In the genomic region with DNA sequence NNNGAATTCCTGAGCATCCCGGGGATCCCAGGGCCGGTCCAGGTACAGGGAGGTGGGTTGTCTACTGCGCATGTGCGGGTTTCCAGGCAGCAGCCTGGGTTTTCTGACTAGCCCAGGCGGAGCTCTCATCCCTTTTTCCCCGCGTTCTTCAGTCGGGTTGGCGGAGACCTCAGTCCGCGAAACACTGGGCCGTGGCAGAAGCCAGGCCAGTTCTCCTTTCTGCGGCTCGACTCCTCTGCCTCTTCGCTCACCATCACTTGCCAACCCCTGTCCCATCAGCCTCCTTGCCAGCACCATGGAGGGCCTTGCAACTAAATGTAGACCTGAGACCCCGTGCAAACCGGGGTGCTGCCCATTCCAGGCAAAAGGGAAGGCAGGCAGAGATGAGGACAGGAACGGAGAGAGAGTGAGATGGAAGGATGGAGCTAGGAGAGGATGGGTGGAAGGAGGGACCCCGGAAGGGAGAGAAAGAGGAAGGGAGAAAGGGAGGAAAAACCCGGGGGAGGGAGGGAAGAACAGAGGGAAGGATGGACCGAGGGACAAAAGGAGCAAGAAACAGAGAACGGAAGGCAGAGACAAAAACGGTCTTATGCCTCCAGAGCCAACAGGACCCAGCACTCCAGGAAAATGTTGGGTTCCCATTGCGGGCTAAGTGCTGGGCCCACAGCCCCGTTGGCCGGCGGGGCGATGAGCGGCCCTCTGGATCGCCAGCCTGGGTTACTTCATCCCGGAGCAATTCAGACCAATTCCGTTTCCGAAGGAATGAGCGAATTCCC, we compare ENCODE assay signal across 8 cellular contexts.
DNase-seq lines count a peak whose midpoint lies in the region; ATAC-seq and TF ChIP-seq lines count a peak whose summit lies in the region.

No MANE protein-coding gene starts in this region.

- no peak overlapping the region for H3K27ac Mint-ChIP-seq in mesothelial cell of epicardium

- no peak for TF ChIP-seq EP300 in stomach (IDR thresholded peaks at IDR 0.05)
- TF ChIP-seq EP300 in tibial nerve (IDR thresholded peaks at IDR 0.05): no peak

- peaks cover 16% of the 10 kb centered on the region for H3K9me3 Mint-ChIP-seq in mesothelial cell of epicardium

- H3K4me3 ChIP-seq in Karpas-422 (ENCODE audit: low read length) (peak overlapping the region; percentile 32; the same call in 1 of the 2 replicates), stomach (no peak overlapping the region), tibial nerve (no peak overlapping the region)

- H3K27me3 Mint-ChIP-seq in mesothelial cell of epicardium (ENCODE audit: low read depth): no peaks in the 10 kb centered on the region

- peak; percentile 57 for ATAC-seq in GM19397 (IDR thresholded peaks at IDR 0.05; ENCODE audit: unreplicated experiment)

- no peak overlapping the region for H3K4me3 Mint-ChIP-seq in mesothelial cell of epicardium

- TF ChIP-seq POLR2A in stomach (IDR thresholded peaks at IDR 0.05) (no peak), tibial nerve (IDR thresholded peaks at IDR 0.05) (no peak)

- 0 out of 2 replicates have a peak overlapping the region, but pooled peaks have one; percentile 8 for H3K9ac ChIP-seq in Karpas-422 (ENCODE audit: low read length)

- H3K36me3 ChIP-seq in Karpas-422 (ENCODE audit: insufficient read depth, low read length): no peaks in the 10 kb centered on the region
- no peaks in the 10 kb centered on the region for H3K36me3 ChIP-seq in stomach
- no peaks in the 10 kb centered on the region for H3K36me3 ChIP-seq in tibial nerve

- H3K9me2 ChIP-seq in Karpas-422 (replicated peaks; ENCODE audit: insufficient read depth, low read length): no peaks in the 10 kb centered on the region

- peaks cover 28% of the 10 kb centered on the region for H3K9me3 ChIP-seq in Karpas-422 (ENCODE audit: low read length)
- peaks cover 4 to 48% (median 38%) of the 10 kb centered on the region in 4 donors for H3K9me3 ChIP-seq in stomach
- H3K9me3 ChIP-seq in tibial nerve: peaks cover 0 to 27% (median 3%) of the 10 kb centered on the region in 4 donors

- no peak overlapping the region for H3K27ac ChIP-seq in Karpas-422 (ENCODE audit: low read length)
- no peak overlapping the region for H3K27ac ChIP-seq in stomach
- H3K27ac ChIP-seq in tibial nerve: no peak overlapping the region

- intact Hi-C loops in stomach (cut with DNase I; ENCODE audit: low total_unique reads): no loop called here

- no peaks in the 10 kb centered on the region for H4K20me1 ChIP-seq in Karpas-422 (ENCODE audit: insufficient read depth, low read depth, low read length)

- H2AFZ ChIP-seq in Karpas-422 (ENCODE audit: low read length): no peak overlapping the region

- DNase-seq in Karpas-422 (peak; percentile 72), amniotic epithelial cell (ENCODE audit: low read depth) (peak; percentile 51), islet precursor cell (peak; percentile 66), amniotic stem cell (lab: John Stamatoyannopoulos, UW) (no peak), stomach (no peak), mesothelial cell of epicardium (ENCODE audit: low spot score in 2 of 2, unreplicated experiment in 2 of 2) (no peak), tibial nerve (ENCODE audit: low spot score in 2 of 2) (no peak)

- TF ChIP-seq CTCF in stomach (IDR thresholded peaks at IDR 0.05) (no peak), mesothelial cell of epicardium (IDR thresholded peaks at IDR 0.05; ENCODE audit: unreplicated experiment) (no peak), tibial nerve (IDR thresholded peaks at IDR 0.05) (no peak)

- no peaks in the 10 kb centered on the region for H3K4me1 Mint-ChIP-seq in mesothelial cell of epicardium

- no peaks in the 10 kb centered on the region for H3K79me2 ChIP-seq in Karpas-422 (ENCODE audit: low read length)

- no peak overlapping the region for H3K4me2 ChIP-seq in Karpas-422 (ENCODE audit: low read depth, low read length, poor library complexity, severe bottlenecking)

- peaks cover 14% of the 10 kb centered on the region for H3K36me3 Mint-ChIP-seq in mesothelial cell of epicardium

- 50 to 72% (median 67%) methylated on average over 33 to 34 of the region's 34 CpGs for WGBS in stomach, 5 donors
- WGBS in tibial nerve, 2 donors: 60 to 71% methylated on average over 33 to 34 of the region's 34 CpGs

- H3K27me3 ChIP-seq in Karpas-422 (ENCODE audit: low read length): no peaks in the 10 kb centered on the region
- H3K27me3 ChIP-seq in stomach: peaks cover 0 to 49% (median 0%) of the 10 kb centered on the region in 3 donors
- no peaks in the 10 kb centered on the region for H3K27me3 ChIP-seq in tibial nerve

- H3K4me1 ChIP-seq in Karpas-422 (ENCODE audit: low read length) (no peaks in the 10 kb centered on the region), stomach (no peaks in the 10 kb centered on the region), tibial nerve (peaks cover 0 to 3% (median 0%) of the 10 kb centered on the region in 4 donors)

Comparison
In these comparisons a context has a peak if more than half of its experiments do, and no peak if none do; other contexts are left out.
1. DNase-seq: peak in Karpas-422 (single experiment), amniotic epithelial cell (single experiment) and islet precursor cell (single experiment); none in amniotic stem cell (single experiment), stomach (single experiment), mesothelial cell of epicardium (0 of 2) and tibial nerve (0 of 2).